ENCODE assay signal across 17 cellular contexts in the genomic region with DNA sequence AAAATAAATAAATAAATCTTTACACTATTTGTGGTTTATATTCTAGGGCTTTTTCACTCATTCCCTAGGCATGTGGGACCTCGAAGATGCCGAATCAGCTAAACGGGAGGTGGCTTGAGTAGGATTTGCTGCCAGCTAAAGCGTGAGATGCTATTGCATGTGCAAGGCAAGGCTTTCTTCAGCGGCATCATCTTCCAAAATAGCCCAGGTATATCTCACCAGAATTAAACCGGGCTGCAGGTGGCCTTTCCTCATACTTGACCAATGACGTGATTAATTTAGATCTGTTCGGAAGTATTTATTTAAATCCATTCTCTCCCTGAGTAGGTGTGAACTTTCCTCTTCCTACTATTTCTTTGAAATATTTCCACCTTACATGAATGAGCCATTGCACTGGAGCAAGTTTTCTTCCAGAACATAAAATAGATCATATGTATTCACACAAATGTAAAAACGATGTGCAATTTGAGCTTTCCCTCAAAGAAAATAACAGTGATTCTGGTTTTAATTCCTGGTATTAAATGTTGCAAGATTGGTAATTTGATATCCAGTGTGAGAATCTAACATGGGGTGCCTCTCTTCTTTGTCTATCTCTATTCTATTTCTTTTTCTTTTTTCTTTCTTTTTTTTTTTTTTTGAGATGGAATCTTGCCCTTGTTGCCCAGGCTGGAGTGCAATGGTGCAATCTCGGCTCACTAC. TPM values are rescaled to one million over a fixed set of nuclear protein-coding genes. Genes with fewer than 3 reads are reported as not detected.
A peak's percentile ranks its signal among the peaks of the same experiment; 100 is the strongest.
DNase-seq lines count a peak whose midpoint lies in the region; ATAC-seq and TF ChIP-seq lines count a peak whose summit lies in the region.
"Had no signal": no experiment of that assay in that cellular context is flagged by ENCODE, and none has a peak within 500 bp of the region (broad histone marks: within the 10 kb centered on the region; RNA-seq: fewer than 3 reads in every experiment).

No MANE protein-coding gene starts in this region.

- peaks cover 21 to 39% (median 24%) of the 10 kb centered on the region in 4 donors for H3K4me1 ChIP-seq in stomach

- CTCF ChIA-PET in WTC11 (lab: Charles Lee): no interaction called here

- H3K4me3 ChIP-seq in stomach: no peak overlapping the region
- H3K4me3 ChIP-seq: BLaER1 treated with 17β-estradiol and CSF1 and Interleukin-3, amounts not matched to agents 10 nM and 100 nM; GM23338; SJCRH30 had no signal

- no peak overlapping the region for H3K27ac ChIP-seq in stomach
- H3K27ac ChIP-seq: HL-60, SJCRH30 had no signal

- H3K9me3 Mint-ChIP-seq in WTC11: no peaks in the 10 kb centered on the region
- H3K9me3 Mint-ChIP-seq: GM23338 had no signal

- DNase-seq in activated effector memory CD4-positive, alpha-beta T cell treated with anti-CD3 and anti-CD28 coated beads, Interleukin-2, amount 50 U/mL, for 16 hours: peak; percentile 31
- DNase-seq in activated effector memory CD4-positive, alpha-beta T cell treated with Interleukin-2 at 50 U/mL for 16 hours: no peak
- no peak for DNase-seq in WTC11 (ENCODE audit: low spot score)
- peak; percentile 48 for DNase-seq in fibroblast of peridontal ligament (ENCODE audit: extremely low read depth)
- DNase-seq in stomach: peak; percentile 25
- DNase-seq in medulla oblongata (ENCODE audit: extremely low spot score): no peak
- DNase-seq in G401 (ENCODE audit: low spot score): no peak
- DNase-seq in DMS53 (lab: John Stamatoyannopoulos, UW): no peak
- DNase-seq: 8988T, NCI-H187 treated with DMSO at 0.1 percent for 48 hours, NCI-H2171, NCI-H446 treated with DMSO at 0.1 percent for 48 hours, NCI-H774, SJCRH30 had no signal

- H3K36me3 Mint-ChIP-seq in WTC11: no peaks in the 10 kb centered on the region

- ATAC-seq in WTC11: no peak
- ATAC-seq: GM23338 had no signal

- H3K4me1 Mint-ChIP-seq in WTC11: peaks cover 35% of the 10 kb centered on the region

- 0 out of 2 replicates have a peak overlapping the region, but pooled peaks have one; percentile 20 for H3K27ac Mint-ChIP-seq in WTC11
- H3K27ac Mint-ChIP-seq: GM23338 had no signal

- POLR2A ChIA-PET in WTC11 (lab: Charles Lee): no interaction called here

- H3K36me3 ChIP-seq in stomach: no peaks in the 10 kb centered on the region
- H3K36me3 ChIP-seq: BLaER1 treated with 17β-estradiol and CSF1 and Interleukin-3, amounts not matched to agents 10 nM and 100 nM; SJCRH30 had no signal

- H3K27me3 Mint-ChIP-seq in WTC11 (ENCODE audit: low read depth): no peaks in the 10 kb centered on the region

- TF ChIP-seq CTCF in WTC11 (IDR thresholded peaks at IDR 0.05): no peak
- TF ChIP-seq CTCF in stomach (IDR thresholded peaks at IDR 0.05): no peak

- H3K27me3 ChIP-seq in stomach: no peaks in the 10 kb centered on the region
- H3K27me3 ChIP-seq: BLaER1 treated with 17β-estradiol and CSF1 and Interleukin-3, amounts not matched to agents 10 nM and 100 nM; SJCRH30 had no signal

- TF ChIP-seq EP300 in stomach (IDR thresholded peaks at IDR 0.05): no peak

- intact Hi-C loops in stomach (cut with DNase I; ENCODE audit: low total_unique reads): no loop called here

- TF ChIP-seq POLR2A in stomach (IDR thresholded peaks at IDR 0.05): no peak

- WGBS in stomach, 5 donors: 62 to 80% (median 70%) methylated on average over 10 of the region's 10 CpGs

- in situ Hi-C loops in G401 (cut with HindIII; ENCODE audit: low sequenced_read_pairs): no loop called here

- H3K9me3 ChIP-seq in stomach: no peaks in the 10 kb centered on the region
- H3K9me3 ChIP-seq: BLaER1 treated with 17β-estradiol and CSF1 and Interleukin-3, amounts not matched to agents 10 nM and 100 nM; SJCRH30 had no signal

- no peak overlapping the region for H3K4me3 Mint-ChIP-seq in WTC11
- H3K4me3 Mint-ChIP-seq: GM23338 had no signal

TF ChIP-seq in WTC11, 78 proteins besides CTCF, POLR2A, EP300 and RAD21:
- TF ChIP-seq MYBL2 (CRISPR knock-in tag; IDR thresholded peaks at IDR 0.05): no peak
- TF ChIP-seq, protein P1, sequence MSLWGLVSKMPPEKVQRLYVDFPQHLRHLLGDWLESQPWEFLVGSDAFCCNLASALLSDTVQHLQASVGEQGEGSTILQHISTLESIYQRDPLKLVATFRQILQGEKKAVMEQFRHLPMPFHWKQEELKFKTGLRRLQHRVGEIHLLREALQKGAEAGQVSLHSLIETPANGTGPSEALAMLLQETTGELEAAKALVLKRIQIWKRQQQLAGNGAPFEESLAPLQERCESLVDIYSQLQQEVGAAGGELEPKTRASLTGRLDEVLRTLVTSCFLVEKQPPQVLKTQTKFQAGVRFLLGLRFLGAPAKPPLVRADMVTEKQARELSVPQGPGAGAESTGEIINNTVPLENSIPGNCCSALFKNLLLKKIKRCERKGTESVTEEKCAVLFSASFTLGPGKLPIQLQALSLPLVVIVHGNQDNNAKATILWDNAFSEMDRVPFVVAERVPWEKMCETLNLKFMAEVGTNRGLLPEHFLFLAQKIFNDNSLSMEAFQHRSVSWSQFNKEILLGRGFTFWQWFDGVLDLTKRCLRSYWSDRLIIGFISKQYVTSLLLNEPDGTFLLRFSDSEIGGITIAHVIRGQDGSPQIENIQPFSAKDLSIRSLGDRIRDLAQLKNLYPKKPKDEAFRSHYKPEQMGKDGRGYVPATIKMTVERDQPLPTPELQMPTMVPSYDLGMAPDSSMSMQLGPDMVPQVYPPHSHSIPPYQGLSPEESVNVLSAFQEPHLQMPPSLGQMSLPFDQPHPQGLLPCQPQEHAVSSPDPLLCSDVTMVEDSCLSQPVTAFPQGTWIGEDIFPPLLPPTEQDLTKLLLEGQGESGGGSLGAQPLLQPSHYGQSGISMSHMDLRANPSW (CRISPR knock-in tag; conservative IDR thresholded peaks at IDR 0.05; ENCODE audit: low read depth): no peak
- no peak for TF ChIP-seq HMGA2 (CRISPR knock-in tag; IDR thresholded peaks at IDR 0.05)
- TF ChIP-seq, protein P2, sequence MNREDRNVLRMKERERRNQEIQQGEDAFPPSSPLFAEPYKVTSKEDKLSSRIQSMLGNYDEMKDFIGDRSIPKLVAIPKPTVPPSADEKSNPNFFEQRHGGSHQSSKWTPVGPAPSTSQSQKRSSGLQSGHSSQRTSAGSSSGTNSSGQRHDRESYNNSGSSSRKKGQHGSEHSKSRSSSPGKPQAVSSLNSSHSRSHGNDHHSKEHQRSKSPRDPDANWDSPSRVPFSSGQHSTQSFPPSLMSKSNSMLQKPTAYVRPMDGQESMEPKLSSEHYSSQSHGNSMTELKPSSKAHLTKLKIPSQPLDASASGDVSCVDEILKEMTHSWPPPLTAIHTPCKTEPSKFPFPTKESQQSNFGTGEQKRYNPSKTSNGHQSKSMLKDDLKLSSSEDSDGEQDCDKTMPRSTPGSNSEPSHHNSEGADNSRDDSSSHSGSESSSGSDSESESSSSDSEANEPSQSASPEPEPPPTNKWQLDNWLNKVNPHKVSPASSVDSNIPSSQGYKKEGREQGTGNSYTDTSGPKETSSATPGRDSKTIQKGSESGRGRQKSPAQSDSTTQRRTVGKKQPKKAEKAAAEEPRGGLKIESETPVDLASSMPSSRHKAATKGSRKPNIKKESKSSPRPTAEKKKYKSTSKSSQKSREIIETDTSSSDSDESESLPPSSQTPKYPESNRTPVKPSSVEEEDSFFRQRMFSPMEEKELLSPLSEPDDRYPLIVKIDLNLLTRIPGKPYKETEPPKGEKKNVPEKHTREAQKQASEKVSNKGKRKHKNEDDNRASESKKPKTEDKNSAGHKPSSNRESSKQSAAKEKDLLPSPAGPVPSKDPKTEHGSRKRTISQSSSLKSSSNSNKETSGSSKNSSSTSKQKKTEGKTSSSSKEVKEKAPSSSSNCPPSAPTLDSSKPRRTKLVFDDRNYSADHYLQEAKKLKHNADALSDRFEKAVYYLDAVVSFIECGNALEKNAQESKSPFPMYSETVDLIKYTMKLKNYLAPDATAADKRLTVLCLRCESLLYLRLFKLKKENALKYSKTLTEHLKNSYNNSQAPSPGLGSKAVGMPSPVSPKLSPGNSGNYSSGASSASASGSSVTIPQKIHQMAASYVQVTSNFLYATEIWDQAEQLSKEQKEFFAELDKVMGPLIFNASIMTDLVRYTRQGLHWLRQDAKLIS (CRISPR knock-in tag; IDR thresholded peaks at IDR 0.05; ENCODE audit: borderline replicate concordance): no peak
- TF ChIP-seq SOX15 (CRISPR knock-in tag; IDR thresholded peaks at IDR 0.05): no peak
- no peak for TF ChIP-seq SMAD4 (CRISPR knock-in tag; IDR thresholded peaks at IDR 0.05)

RNA-seq across cellular contexts. Expression of gene ZNF217, which starts 24.3 kb away (rescaled TPM):
- total RNA-seq in WTC11 (2021) (75.6 to 84.0 TPM (median 77.7 TPM) in 3 replicates), stomach (10 to 100 TPM; 24.3 to 40.2 (median 31.7) TPM)
- polyA plus RNA-seq in stomach: 1 to 10 TPM; 6.3 to 9.6 (median 7.1) TPM
- total RNA-seq in G401 (2014; rRNA removed; shearing (Covaris generic)): 63.4 and 79.3 TPM in 2 replicates

Comparison
In these comparisons a context has a peak if more than half of its experiments do, and no peak if none do; other contexts are left out.
1. DNase-seq: peak in activated effector memory CD4-positive, alpha-beta T cell treated with anti-CD3 and anti-CD28 coated beads, Interleukin-2, amount 50 U/mL, for 16 hours (single experiment), fibroblast of peridontal ligament (single experiment) and stomach (single experiment); none in activated effector memory CD4-positive, alpha-beta T cell treated with Interleukin-2 at 50 U/mL for 16 hours (single experiment), WTC11 (single experiment), medulla oblongata (single experiment), G401 (single experiment) and DMS53 (single experiment).